ENCODE assay signal across 1 cellular context in genomic region chr11:100753144-100753543, GRCh38.
TF ChIP-seq lines count a peak whose summit lies in the region.

No MANE protein-coding gene starts in this region.

TF ChIP-seq in WTC11, 78 proteins besides CTCF, POLR2A, EP300 and RAD21 (continued from another document):
- TF ChIP-seq AFF4 (CRISPR knock-in tag; IDR thresholded peaks at IDR 0.05; ENCODE audit: borderline replicate concordance): no peak
- no peak for TF ChIP-seq USF2 (CRISPR knock-in tag; IDR thresholded peaks at IDR 0.05)
- no peak for TF ChIP-seq TEAD4 (CRISPR knock-in tag; IDR thresholded peaks at IDR 0.05)
- TF ChIP-seq NR3C1 (CRISPR knock-in tag; conservative IDR thresholded peaks at IDR 0.05; ENCODE audit: low read depth): no peak
- TF ChIP-seq IRF1 (CRISPR knock-in tag; IDR thresholded peaks at IDR 0.05): no peak
- no peak for TF ChIP-seq HMGA2 (CRISPR knock-in tag; IDR thresholded peaks at IDR 0.05)
